Comparison of ENCODE assay signal across 8 cellular contexts in the genomic region with DNA sequence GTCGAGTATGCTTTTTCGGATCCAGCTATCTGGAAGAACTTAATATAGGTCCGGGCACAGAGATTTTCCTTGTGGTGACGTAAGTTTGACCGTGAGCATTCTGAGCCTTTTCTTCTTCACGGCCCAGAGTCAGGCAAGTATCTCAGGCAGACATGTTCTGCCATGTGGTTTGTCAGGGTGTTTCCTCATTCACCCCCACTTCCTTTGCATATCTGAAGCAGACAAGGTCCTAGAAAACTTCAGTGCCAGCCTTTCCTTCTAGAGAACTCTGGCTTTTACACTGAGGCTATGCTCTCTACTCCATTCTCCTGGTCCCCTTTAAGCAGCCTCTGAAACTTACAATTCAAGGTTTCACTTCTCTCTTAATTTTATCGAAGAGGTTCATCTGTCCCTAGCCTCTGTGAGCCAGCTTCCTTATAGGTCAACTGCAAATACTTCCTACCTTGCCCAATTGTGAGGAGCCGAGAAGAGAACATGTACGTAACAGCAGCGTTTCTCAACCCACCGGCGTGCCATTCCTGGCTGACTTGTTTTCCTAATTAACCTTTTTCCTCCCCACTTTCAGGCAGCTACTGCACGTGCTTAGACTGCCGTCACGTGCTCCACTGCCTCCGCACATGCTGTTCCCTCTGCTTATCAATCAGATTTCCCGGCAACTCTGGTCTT. TPM values are rescaled to one million over a fixed set of nuclear protein-coding genes. Genes with fewer than 3 reads are reported as not detected.
A peak's percentile ranks its signal among the peaks of the same experiment; 100 is the strongest.
DNase-seq lines count a peak whose midpoint lies in the region; ATAC-seq, FAIRE-seq and TF ChIP-seq lines count a peak whose summit lies in the region.

No MANE protein-coding gene starts in this region.

- no peaks in the 10 kb centered on the region for H3K36me3 ChIP-seq in HepG2 (replicated peaks in 1 of 2; ENCODE audit: control insufficient read depth in 1 of 2, insufficient read depth in 2 of 2, low read length in 2 of 2)

- in situ Hi-C loops in HepG2 (cut with HindIII; ENCODE audit: extremely low pct_ligation_motif_present, low pct_unique_long_range_greater_than_20kb), result no loop called here

- H3K27me3 ChIP-seq in HepG2 (ENCODE audit: control insufficient read depth in 1 of 2, insufficient read depth in 2 of 2, low read length in 2 of 2), result no peaks in the 10 kb centered on the region; a peak in 1 of 5 replicates

- TF ChIP-seq EP300 in HepG2 (IDR thresholded peaks at IDR 0.05; ENCODE audit: low read depth in 2 of 2, low read length in 2 of 2), result no peak
- no peak for TF ChIP-seq EP300 in HepG2 (CRISPR knock-in tag; IDR thresholded peaks at IDR 0.05; ENCODE audit: borderline replicate concordance)

- H3K9me3 ChIP-seq in HepG2 (ENCODE audit: low read length), result no peaks in the 10 kb centered on the region

- no peak overlapping the region for H2AFZ ChIP-seq in HepG2 (ENCODE audit: low read length)

- peak; percentile 93 for FAIRE-seq in GM18507 (lab: Jason Lieb, UNC)
- no peak for FAIRE-seq in HepG2 (lab: Jason Lieb, UNC)

- no peaks in the 10 kb centered on the region for H4K20me1 ChIP-seq in HepG2 (ENCODE audit: insufficient read depth, low read length)

- DNase-seq in GM18507 (ENCODE audit: extremely low spot score, insufficient read length, low read depth), result peak; percentile 42
- DNase-seq in Kasumi-1 (lab: John Stamatoyannopoulos, UW), result peak; percentile 66 to 77
- no peak for DNase-seq in HepG2 (ENCODE audit: low spot score)
- DNase-seq in NCI-H1092 (lab: John Stamatoyannopoulos, UW), result no peak
- DNase-seq in EL, result no peak
- no peak for DNase-seq in SW480 (ENCODE audit: low spot score)
- no peak for DNase-seq in DMS79 (lab: John Stamatoyannopoulos, UW)

- intact Hi-C loops in HepG2 (cut with micrococcal nuclease; ENCODE audit: unreplicated experiment), result no loop called here

- H3K4me3 ChIP-seq in HepG2 (replicated peaks in 1 of 3; ENCODE audit: insufficient read depth in 1 of 3, low read depth in 2 of 3, low read length in 3 of 3), result no peak overlapping the region

- H3K4me1 ChIP-seq in HepG2 (ENCODE audit: insufficient read depth, low read length), result 0 out of 2 replicates have a peak, but pooled peaks cover 4% of the 10 kb centered on the region

- no peak for TF ChIP-seq POLR2A in HepG2 (IDR thresholded peaks at IDR 0.05; ENCODE audit: insufficient read depth in 1 of 2, low read depth in 2 of 2, low read length in 2 of 2)

- no peak for TF ChIP-seq CTCF in HepG2 (CRISPR knock-in tag; IDR thresholded peaks at IDR 0.05)

- H3K79me2 ChIP-seq in HepG2 (ENCODE audit: insufficient read depth, low read length), result no peaks in the 10 kb centered on the region

- POLR2A ChIA-PET in HepG2 (lab: Yijun Ruan, JAX), result no interaction called here

- WGBS in HepG2 (ENCODE audit: low lambda C conversion rate), result 55% methylated on average over 17 of the region's 17 CpGs

- CTCF ChIA-PET in HepG2 (lab: Yijun Ruan, JAX; ENCODE audit: low intra/inter-chr PET ratio, low total read pairs), result no interaction called here

- no peak overlapping the region for H3K27ac ChIP-seq in HepG2 (ENCODE audit: extremely low read length, insufficient read depth, low read length)

- no TSS peak for BruUV-seq in HepG2 (replicated peaks; lab: Mats Ljungman, UMichigan)

- H3K4me2 ChIP-seq in HepG2 (ENCODE audit: low read depth, low read length), result no peak overlapping the region

- no peak overlapping the region for H3K9ac ChIP-seq in HepG2 (ENCODE audit: insufficient read depth, low read depth, low read length)

- no peak for TF ChIP-seq RAD21 in HepG2 (CRISPR knock-in tag; IDR thresholded peaks at IDR 0.05)

- peak; percentile 95 for ATAC-seq in GM21723 (IDR thresholded peaks at IDR 0.05; ENCODE audit: unreplicated experiment)
- ATAC-seq in HepG2, result no peak

TF ChIP-seq in HepG2, 621 proteins besides CTCF, POLR2A, EP300 and RAD21:
- TF ChIP-seq, protein P1, sequence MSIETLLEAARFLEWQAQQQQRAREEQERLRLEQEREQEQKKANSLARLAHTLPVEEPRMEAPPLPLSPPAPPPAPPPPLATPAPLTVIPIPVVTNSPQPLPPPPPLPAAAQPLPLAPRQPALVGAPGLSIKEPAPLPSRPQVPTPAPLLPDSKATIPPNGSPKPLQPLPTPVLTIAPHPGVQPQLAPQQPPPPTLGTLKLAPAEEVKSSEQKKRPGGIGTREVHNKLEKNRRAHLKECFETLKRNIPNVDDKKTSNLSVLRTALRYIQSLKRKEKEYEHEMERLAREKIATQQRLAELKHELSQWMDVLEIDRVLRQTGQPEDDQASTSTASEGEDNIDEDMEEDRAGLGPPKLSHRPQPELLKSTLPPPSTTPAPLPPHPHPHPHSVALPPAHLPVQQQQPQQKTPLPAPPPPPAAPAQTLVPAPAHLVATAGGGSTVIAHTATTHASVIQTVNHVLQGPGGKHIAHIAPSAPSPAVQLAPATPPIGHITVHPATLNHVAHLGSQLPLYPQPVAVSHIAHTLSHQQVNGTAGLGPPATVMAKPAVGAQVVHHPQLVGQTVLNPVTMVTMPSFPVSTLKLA (IDR thresholded peaks at IDR 0.05), result peak; percentile 89
- TF ChIP-seq HOXA9 (CRISPR knock-in tag; IDR thresholded peaks at IDR 0.05; ENCODE audit: borderline replicate concordance), result no peak

RNA-seq across cellular contexts. Expression of a gene that starts 47.3 kb away (rescaled TPM):
- 2.7 and 3.4 TPM in 2 replicates for total RNA-seq in HepG2 (2016; rRNA removed; fragmentation: Illumina TruSeq; extraction: Trizol)
- total RNA-seq in HepG2 (2016; cell fraction: cytosol; rRNA removed; fragmentation: Illumina TruSeq; extraction: Trizol; ENCODE audit: low read depth), result 1.1 TPM in 2 replicates
- 2.4 and 3.7 TPM in 2 replicates for total RNA-seq in HepG2 (2016; cell fraction: insoluble cytoplasmic fraction; rRNA removed; fragmentation: Illumina TruSeq; extraction: Trizol)
- total RNA-seq in HepG2 (2016; cell fraction: membrane; rRNA removed; fragmentation: Illumina TruSeq; extraction: Trizol), result 2.4 and 2.7 TPM in 2 replicates
- 2.5 and 2.8 TPM in 2 replicates for total RNA-seq in HepG2 (2016; cell fraction: nucleus; rRNA removed; fragmentation: Illumina TruSeq; extraction: Trizol)
- 3.7 and 4.2 TPM in 2 replicates for polyA plus RNA-seq in HepG2 (2011; rRNA removed)
- polyA plus RNA-seq in HepG2 (2011; cell fraction: cytosol; rRNA removed), result 4.0 and 4.2 TPM in 2 replicates
- polyA plus RNA-seq in HepG2 (2011; cell fraction: nucleus; rRNA removed), result 3.2 and 3.5 TPM in 2 replicates
- polyA plus RNA-seq in HepG2 (2012), result 2.1 and 4.3 TPM in 2 replicates
- 0.18 and 0.43 TPM in 2 replicates for polyA plus RNA-seq in HepG2 (2016; cell fraction: cytosol; fragmentation: Illumina TruSeq; extraction: Trizol; ENCODE audit: low read depth)
- 3.2 and 4.3 TPM in 2 replicates for polyA plus RNA-seq in HepG2 (2016; cell fraction: insoluble cytoplasmic fraction; fragmentation: Illumina TruSeq; extraction: Trizol; ENCODE audit: low read depth)
- 1.4 and 1.6 TPM in 2 replicates for polyA plus RNA-seq in HepG2 (2016; cell fraction: membrane; fragmentation: Illumina TruSeq; extraction: Trizol; ENCODE audit: low read depth)
- polyA plus RNA-seq in HepG2 (2016; cell fraction: nucleus; fragmentation: Illumina TruSeq; extraction: Trizol; ENCODE audit: insufficient read depth, low read depth), result 3.5 and 3.7 TPM in 2 replicates
- 7.5 and 120 TPM in 2 replicates for polyA minus RNA-seq in HepG2 (2011; rRNA and poly(A)+ RNA removed; ENCODE audit: low replicate concordance)
- 4.8 and 6.8 TPM in 2 replicates for polyA minus RNA-seq in HepG2 (2011; cell fraction: cytosol; rRNA and poly(A)+ RNA removed)
- 6.8 and 8.5 TPM in 2 replicates for polyA minus RNA-seq in HepG2 (2011; cell fraction: nucleus; rRNA and poly(A)+ RNA removed)

Comparison
In these comparisons a context has a peak if more than half of its experiments do, and no peak if none do; other contexts are left out.
1. DNase-seq: peak in GM18507 (single experiment) and Kasumi-1 (2 of 2); none in HepG2 (single experiment), NCI-H1092 (single experiment), EL (single experiment), SW480 (single experiment) and DMS79 (single experiment).